ENCODE assay signal across 8 cellular contexts in the genomic region with DNA sequence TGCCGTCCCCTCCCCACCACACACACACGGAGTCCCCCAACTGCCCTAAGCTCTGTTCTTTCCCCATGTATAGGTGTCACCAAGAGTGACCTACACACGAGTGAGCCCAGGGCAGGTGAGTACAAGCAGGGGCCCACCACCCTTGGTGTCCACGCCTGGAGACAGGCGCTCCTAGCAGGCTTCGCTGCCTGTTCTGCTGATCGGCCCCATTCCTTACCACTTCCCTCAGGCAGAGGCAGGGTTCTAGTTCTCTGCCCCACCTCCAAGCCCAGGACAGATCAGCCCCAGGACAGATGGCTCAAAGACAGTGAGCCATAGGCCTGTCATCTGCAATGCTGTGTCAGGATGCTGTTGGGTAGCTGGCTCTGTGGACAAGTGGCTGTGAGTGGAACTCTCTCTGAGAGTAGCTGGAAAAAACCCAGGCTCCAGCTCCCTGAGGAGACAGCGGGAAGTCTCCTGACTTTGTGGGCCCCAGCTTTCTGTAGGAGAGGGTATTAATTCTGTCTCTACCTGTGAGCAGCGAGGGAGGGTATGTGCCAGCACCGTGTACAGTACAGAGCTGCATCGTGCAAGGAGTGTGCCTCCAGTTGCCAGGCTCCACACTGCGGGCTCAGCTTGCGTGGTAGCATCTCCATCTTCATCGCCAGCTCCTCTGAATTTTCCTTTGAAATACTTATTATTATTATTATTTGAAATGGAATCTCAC.
DNase-seq lines count a peak whose midpoint lies in the region; ATAC-seq and TF ChIP-seq lines count a peak whose summit lies in the region.

No MANE protein-coding gene starts in this region.

- H3K27ac Mint-ChIP-seq in central memory CD8-positive, alpha-beta T cell (ENCODE audit: low read depth), result peak overlapping the region; percentile 93

- H3K9ac ChIP-seq in BLaER1 treated with 17β-estradiol and CSF1 and Interleukin-3, amounts not matched to agents 10 nM and 100 nM, result peak overlapping the region; percentile 79 to 94 (median 83)
- H3K9ac ChIP-seq in Loucy (ENCODE audit: low read depth, low read length, poor library complexity, severe bottlenecking) (peak overlapping the region; percentile 87), muscle layer of colon (ENCODE audit: low read length) (peak overlapping the region; percentile 38)

- peak in 1 of 2 donors; percentile 7 for DNase-seq in central memory CD8-positive, alpha-beta T cell (ENCODE audit: low spot score in 2 of 2)
- no peak for DNase-seq in HPDE6-E6E7 (ENCODE audit: extremely low spot score)
- DNase-seq in iPS-NIHi7 (ENCODE audit: extremely low spot score), result no peak

- H3K4me3 Mint-ChIP-seq in central memory CD8-positive, alpha-beta T cell, result peak overlapping the region; percentile 97

- no peaks in the 10 kb centered on the region for H3K27me3 ChIP-seq in BLaER1 treated with 17β-estradiol and CSF1 and Interleukin-3, amounts not matched to agents 10 nM and 100 nM
- no peaks in the 10 kb centered on the region for H3K27me3 ChIP-seq in Loucy (ENCODE audit: insufficient read depth, low read length, poor library complexity, severe bottlenecking)
- no peaks in the 10 kb centered on the region for H3K27me3 ChIP-seq in muscle layer of colon (ENCODE audit: control insufficient read depth in 1 of 2, insufficient read depth in 2 of 2, low read length in 2 of 2)

- peaks cover 36 to 72% (median 48%) of the 10 kb centered on the region in 11 experiments; a peak in 21 of 22 replicates for H4K20me1 ChIP-seq in BLaER1 treated with 17β-estradiol and CSF1 and Interleukin-3, amounts not matched to agents 10 nM and 100 nM
- H4K20me1 ChIP-seq in Loucy (ENCODE audit: insufficient read depth, low read length, poor library complexity, severe bottlenecking), result peaks cover 10% of the 10 kb centered on the region

- peaks cover 62 to 75% (median 67%) of the 10 kb centered on the region in 10 experiments for H3K4me1 ChIP-seq in BLaER1 treated with 17β-estradiol and CSF1 and Interleukin-3, amounts not matched to agents 10 nM and 100 nM
- H3K4me1 ChIP-seq in Loucy (ENCODE audit: insufficient read depth, low read length, poor library complexity, severe bottlenecking) (peaks cover 17% of the 10 kb centered on the region), muscle layer of colon (ENCODE audit: insufficient read depth, low read length) (peaks cover 24% of the 10 kb centered on the region)

- H3K4me3 ChIP-seq in BLaER1 treated with 17β-estradiol and CSF1 and Interleukin-3, amounts not matched to agents 10 nM and 100 nM, result peak overlapping the region; percentile 74 to 89 (median 78)
- H3K4me3 ChIP-seq in Loucy (ENCODE audit: low read length, poor library complexity, severe bottlenecking) (peak overlapping the region; percentile 92), muscle layer of colon (ENCODE audit: low read depth in 1 of 2, low read length in 2 of 2) (peak overlapping the region; percentile 68 to 73)

- H3K4me1 Mint-ChIP-seq in central memory CD8-positive, alpha-beta T cell, result peaks cover 36% of the 10 kb centered on the region

- H3K79me2 ChIP-seq in Loucy (ENCODE audit: insufficient read depth, low read length), result peaks cover 19% of the 10 kb centered on the region; the same call in 1 of the 2 replicates

- peak overlapping the region in 10 of 11 experiments; percentile 68 to 89 (median 86); a peak in 20 of 22 replicates for H3K27ac ChIP-seq in BLaER1 treated with 17β-estradiol and CSF1 and Interleukin-3, amounts not matched to agents 10 nM and 100 nM
- peak overlapping the region; percentile 82 for H3K27ac ChIP-seq in muscle layer of colon (ENCODE audit: low read depth, low read length)

- no peaks in the 10 kb centered on the region for H3K9me3 Mint-ChIP-seq in central memory CD8-positive, alpha-beta T cell

- peak overlapping the region; percentile 98; the same call in 1 of the 2 replicates for H2AFZ ChIP-seq in Loucy (ENCODE audit: low read length)

- no peak for TF ChIP-seq CTCF in Loucy (conservative IDR thresholded peaks at IDR 0.05; ENCODE audit: low read length)

- H3K9me3 ChIP-seq in BLaER1 treated with 17β-estradiol and CSF1 and Interleukin-3, amounts not matched to agents 10 nM and 100 nM (replicated peaks in 1 of 11), result no peaks in the 10 kb centered on the region
- H3K9me3 ChIP-seq in Loucy (ENCODE audit: insufficient read depth, low read depth, low read length), result no peaks in the 10 kb centered on the region
- H3K9me3 ChIP-seq in muscle layer of colon (ENCODE audit: low read length), result no peaks in the 10 kb centered on the region

- H3K36me3 ChIP-seq in BLaER1 treated with 17β-estradiol and CSF1 and Interleukin-3, amounts not matched to agents 10 nM and 100 nM, result peaks cover 14 to 36% (median 22%) of the 10 kb centered on the region in 11 experiments
- peaks cover 9% of the 10 kb centered on the region; the same call in 1 of the 2 replicates for H3K36me3 ChIP-seq in Loucy (ENCODE audit: insufficient read depth, low read length)
- H3K36me3 ChIP-seq in muscle layer of colon (ENCODE audit: insufficient read depth, low read length), result no peaks in the 10 kb centered on the region

- H3K36me3 Mint-ChIP-seq in central memory CD8-positive, alpha-beta T cell (ENCODE audit: insufficient read depth), result peaks cover 18% of the 10 kb centered on the region

- peak overlapping the region; percentile 94 to 100 (median 96) for H3K4me2 ChIP-seq in BLaER1 treated with 17β-estradiol and CSF1 and Interleukin-3, amounts not matched to agents 10 nM and 100 nM
- H3K4me2 ChIP-seq in Loucy (ENCODE audit: low read depth, low read length, poor library complexity, severe bottlenecking), result peak overlapping the region; percentile 81

- H3K9me2 ChIP-seq in Loucy (replicated peaks; ENCODE audit: low read depth, low read length), result no peaks in the 10 kb centered on the region

- H3F3A ChIP-seq in Loucy (ENCODE audit: low read depth), result 0 out of 2 replicates have a peak, but pooled peaks cover 3% of the 10 kb centered on the region

- H3K27me3 Mint-ChIP-seq in central memory CD8-positive, alpha-beta T cell, result no peaks in the 10 kb centered on the region

- ATAC-seq in central memory CD8-positive, alpha-beta T cell (replicated peaks; ENCODE audit: extremely low read depth, poor library complexity, severe bottlenecking), result no peak
- ATAC-seq in HG02870 (IDR thresholded peaks at IDR 0.05; ENCODE audit: unreplicated experiment) (no peak), GM21367 (IDR thresholded peaks at IDR 0.05; ENCODE audit: unreplicated experiment) (no peak)
